Comparison of ENCODE assay signal across 21 cellular contexts in genomic region chrX:72715546-72715945, GRCh38. TPM values are rescaled to one million over a fixed set of nuclear protein-coding genes. Genes with fewer than 3 reads are reported as not detected.
DNase-seq lines count a peak whose midpoint lies in the region; ATAC-seq and TF ChIP-seq lines count a peak whose summit lies in the region.
"Had no signal": no experiment of that assay in that cellular context is flagged by ENCODE, and none has a peak within 500 bp of the region (broad histone marks: within the 10 kb centered on the region; RNA-seq: fewer than 3 reads in every experiment).

No MANE protein-coding gene starts in this region.

- TF ChIP-seq CTCF in CD4-positive, alpha-beta T cell (IDR thresholded peaks at IDR 0.05): no peak
- TF ChIP-seq CTCF in Caco-2 (IDR thresholded peaks at IDR 0.05; ENCODE audit: insufficient read depth in 1 of 2, low read depth in 1 of 2, low read length in 1 of 2, severe bottlenecking in 1 of 2, unreplicated experiment in 1 of 2): no peak
- TF ChIP-seq CTCF in nephron (IDR thresholded peaks at IDR 0.05; ENCODE audit: unreplicated experiment in 3 of 3): no peak

- no peaks in the 10 kb centered on the region for H3K4me1 ChIP-seq in Caco-2

- no peak overlapping the region for H3K27ac Mint-ChIP-seq in CD4-positive, alpha-beta T cell
- H3K27ac Mint-ChIP-seq in Caco-2 (ENCODE audit: unreplicated experiment) (no peak overlapping the region), nephron (peak overlapping the region in 1 of 3 experiments; percentile 22)
- H3K27ac Mint-ChIP-seq in activated T-helper 17 cell treated with anti-CD3 and anti-CD28 coated beads, Interleukin-2, amount 50 U/mL, for 72 hours: no peak overlapping the region
- H3K27ac Mint-ChIP-seq: activated naive CD4-positive, alpha-beta T cell treated with anti-CD3 and anti-CD28 coated beads for 36 hours; endodermal cell; memory B cell; stimulated activated naive CD8-positive, alpha-beta T cell treated with anti-CD3 and anti-CD28 coated beads, Interleukin-15, Interleukin-2, amounts not matched to agents 100 ng/mL and 50 ng/mL, for 24 hours had no signal

- POLR2A ChIA-PET in CD4-positive, alpha-beta T cell (lab: Charles Lee): no interaction called here
- POLR2A ChIA-PET in Caco-2 (lab: Charles Lee): no interaction called here

- DNase-seq in CD4-positive, alpha-beta T cell: no peak
- DNase-seq in Caco-2 (no peak), T-helper 9 cell (no peak), hypothalamus (lab: John Stamatoyannopoulos, UW) (no peak), DMS114 treated with DMSO at 0.1 percent for 48 hours (lab: John Stamatoyannopoulos, UW; ENCODE audit: unreplicated experiment) (no peak), epidermal melanocyte (ENCODE audit: insufficient read length, low spot score) (no peak)
- DNase-seq: activated naive CD4-positive, alpha-beta T cell treated with anti-CD3 and anti-CD28 coated beads for 36 hours; activated T-cell treated with anti-CD3 and anti-CD28 coated beads, Interleukin-2, amount 50 U/mL, for 1 hour; aorta; cortex of kidney; DMS153; endodermal cell; NCI-H146; SHP77 treated with DMSO at 0.1 percent for 48 hours had no signal

- intact Hi-C loops in CD4-positive, alpha-beta T cell (cut with DNase I, micrococcal nuclease): no loop called here
- intact Hi-C loops in Caco-2 (cut with micrococcal nuclease; ENCODE audit: unreplicated experiment): no loop called here

- H3K36me3 Mint-ChIP-seq in CD4-positive, alpha-beta T cell (ENCODE audit: low read depth): no peaks in the 10 kb centered on the region
- H3K36me3 Mint-ChIP-seq in Caco-2 (ENCODE audit: insufficient read depth, unreplicated experiment): no peaks in the 10 kb centered on the region
- H3K36me3 Mint-ChIP-seq in activated T-helper 17 cell treated with anti-CD3 and anti-CD28 coated beads, Interleukin-2, amount 50 U/mL, for 72 hours (ENCODE audit: low read depth): no peaks in the 10 kb centered on the region
- no peaks in the 10 kb centered on the region for H3K36me3 Mint-ChIP-seq in nephron (ENCODE audit: low read depth)
- H3K36me3 Mint-ChIP-seq: CD14-positive monocyte, memory B cell had no signal

- H3K9me3 Mint-ChIP-seq in CD4-positive, alpha-beta T cell: no peaks in the 10 kb centered on the region
- H3K9me3 Mint-ChIP-seq in Caco-2 (ENCODE audit: unreplicated experiment): no peaks in the 10 kb centered on the region
- H3K9me3 Mint-ChIP-seq in activated T-helper 17 cell treated with anti-CD3 and anti-CD28 coated beads, Interleukin-2, amount 50 U/mL, for 72 hours: no peaks in the 10 kb centered on the region
- peaks cover 11% of the 10 kb centered on the region for H3K9me3 Mint-ChIP-seq in nephron
- H3K9me3 Mint-ChIP-seq: activated naive CD4-positive, alpha-beta T cell treated with anti-CD3 and anti-CD28 coated beads for 36 hours; memory B cell; stimulated activated naive CD8-positive, alpha-beta T cell treated with anti-CD3 and anti-CD28 coated beads, Interleukin-15, Interleukin-2, amounts not matched to agents 100 ng/mL and 50 ng/mL, for 24 hours had no signal

- no TSS peak for BruUV-seq in Caco-2 (replicated peaks; lab: Mats Ljungman, UMichigan)

- no peaks in the 10 kb centered on the region for H3K9me3 ChIP-seq in CD4-positive, alpha-beta T cell (ENCODE audit: control insufficient read depth, low read length)
- H3K9me3 ChIP-seq in Caco-2: no peaks in the 10 kb centered on the region
- H3K9me3 ChIP-seq: thoracic aorta had no signal

- no peaks in the 10 kb centered on the region for H3K36me3 ChIP-seq in Caco-2 (ENCODE audit: control insufficient read depth, insufficient read depth, low read length)
- H3K36me3 ChIP-seq: thoracic aorta had no signal

- H3K27ac ChIP-seq in CD4-positive, alpha-beta T cell (ENCODE audit: low read depth, low read length): no peak overlapping the region

- CTCF ChIA-PET in CD4-positive, alpha-beta T cell (lab: Charles Lee): no interaction called here
- CTCF ChIA-PET in Caco-2 (lab: Charles Lee): no interaction called here

- no peaks in the 10 kb centered on the region for H3K27me3 ChIP-seq in CD4-positive, alpha-beta T cell (ENCODE audit: control insufficient read depth, insufficient read depth, low read length)
- no peaks in the 10 kb centered on the region for H3K27me3 ChIP-seq in Caco-2 (replicated peaks; ENCODE audit: control insufficient read depth, insufficient read depth, low read length)

- H3K27me3 Mint-ChIP-seq in CD4-positive, alpha-beta T cell: peaks cover 16% of the 10 kb centered on the region
- H3K27me3 Mint-ChIP-seq in Caco-2 (ENCODE audit: insufficient read depth, unreplicated experiment): no peaks in the 10 kb centered on the region
- H3K27me3 Mint-ChIP-seq in activated T-helper 17 cell treated with anti-CD3 and anti-CD28 coated beads, Interleukin-2, amount 50 U/mL, for 72 hours: no peaks in the 10 kb centered on the region
- H3K27me3 Mint-ChIP-seq in nephron (ENCODE audit: low read depth): no peaks in the 10 kb centered on the region

- peak overlapping the region; percentile 39 for H3K4me3 ChIP-seq in Caco-2 (ENCODE audit: low read depth, low read length)

- peaks cover 10% of the 10 kb centered on the region for H3K4me1 Mint-ChIP-seq in CD4-positive, alpha-beta T cell (ENCODE audit: low read depth)
- H3K4me1 Mint-ChIP-seq in Caco-2 (ENCODE audit: low read depth, unreplicated experiment) (no peaks in the 10 kb centered on the region), nephron (peaks cover 21% of the 10 kb centered on the region)
- peaks cover 5% of the 10 kb centered on the region for H3K4me1 Mint-ChIP-seq in activated T-helper 17 cell treated with anti-CD3 and anti-CD28 coated beads, Interleukin-2, amount 50 U/mL, for 72 hours

- no peak for ATAC-seq in CD4-positive, alpha-beta T cell (ENCODE audit: poor library complexity)
- ATAC-seq in activated T-helper 17 cell treated with anti-CD3 and anti-CD28 coated beads, Interleukin-2, amount 50 U/mL, for 72 hours (replicated peaks): no peak
- ATAC-seq: HepG2 had no signal

- H3K4me3 Mint-ChIP-seq in CD4-positive, alpha-beta T cell: peak overlapping the region; percentile 76
- H3K4me3 Mint-ChIP-seq in Caco-2 (ENCODE audit: unreplicated experiment) (peak overlapping the region; percentile 63), nephron (peak overlapping the region; percentile 58 to 72 (median 63))
- H3K4me3 Mint-ChIP-seq in activated T-helper 17 cell treated with anti-CD3 and anti-CD28 coated beads, Interleukin-2, amount 50 U/mL, for 72 hours: peak overlapping the region; percentile 17
- H3K4me3 Mint-ChIP-seq: activated naive CD4-positive, alpha-beta T cell treated with anti-CD3 and anti-CD28 coated beads for 36 hours; CD14-positive monocyte; memory B cell; stimulated activated naive CD8-positive, alpha-beta T cell treated with anti-CD3 and anti-CD28 coated beads, Interleukin-15, Interleukin-2, amounts not matched to agents 100 ng/mL and 50 ng/mL, for 24 hours had no signal

RNA-seq across cellular contexts. Expression of gene PHKA1, which starts 1.4 kb away (rescaled TPM):
- total RNA-seq in CD4-positive, alpha-beta T cell: under 1 TPM; 0.39 to 0.63 TPM
- 3.8 and 5.1 TPM in 2 replicates for total RNA-seq in Caco-2 (2022)
- total RNA-seq in activated T-helper 17 cell treated with anti-CD3 and anti-CD28 coated beads, Interleukin-2, amount 50 U/mL, for 72 hours: 1 to 10 TPM; 4.2 to 9.9 TPM

Comparison
In these comparisons a context has a peak if more than half of its experiments do, and no peak if none do; other contexts are left out.
1. H3K4me3 Mint-ChIP-seq: peak in every context shown above with its lines; median percentile 76 in CD4-positive, alpha-beta T cell; 63 in Caco-2; 63 in nephron; 17 in activated T-helper 17 cell treated with anti-CD3 and anti-CD28 coated beads, Interleukin-2, amount 50 U/mL, for 72 hours.